Comparison of ENCODE assay signal across 13 cellular contexts in genomic region chr3:187648177-187648576, GRCh38. TPM values are rescaled to one million over a fixed set of nuclear protein-coding genes. Genes with fewer than 3 reads are reported as not detected.
DNase-seq lines count a peak whose midpoint lies in the region; ATAC-seq and TF ChIP-seq lines count a peak whose summit lies in the region.
"Had no signal": no experiment of that assay in that cellular context is flagged by ENCODE, and none has a peak within 500 bp of the region (broad histone marks: within the 10 kb centered on the region; RNA-seq: fewer than 3 reads in every experiment).

No MANE protein-coding gene starts in this region.

- H3K27me3 ChIP-seq in osteoblast (ENCODE audit: insufficient read depth, low read length) (no peaks in the 10 kb centered on the region), SK-N-SH (ENCODE audit: insufficient read depth) (no peaks in the 10 kb centered on the region; the same call in 1 of the 2 replicates)

- no peak overlapping the region for H2AFZ ChIP-seq in osteoblast (ENCODE audit: low read length)
- no peak overlapping the region for H2AFZ ChIP-seq in SK-N-SH (ENCODE audit: low read depth)

- H3K79me2 ChIP-seq in osteoblast (ENCODE audit: insufficient read depth, low read length) (no peaks in the 10 kb centered on the region), SK-N-SH (ENCODE audit: insufficient read depth) (no peaks in the 10 kb centered on the region)

- H3F3A ChIP-seq in SK-N-SH (replicated peaks; ENCODE audit: insufficient read depth): no peaks in the 10 kb centered on the region

- 0% methylated on average over 2 of the region's 2 CpGs for WGBS in SK-N-SH (ENCODE audit: low lambda C conversion rate)

- no peak for TF ChIP-seq EP300 in SK-N-SH (IDR thresholded peaks at IDR 0.05; ENCODE audit: borderline replicate concordance in 1 of 2, low read depth in 1 of 2, low read length in 1 of 2)

- TF ChIP-seq CTCF in osteoblast (IDR thresholded peaks at IDR 0.05; ENCODE audit: extremely low read depth, low read depth, low read length) (no peak), SK-N-SH (IDR thresholded peaks at IDR 0.05) (no peak)

- H3K9ac ChIP-seq in SK-N-SH: no peak overlapping the region

- H3K9me2 ChIP-seq in SK-N-SH: no peaks in the 10 kb centered on the region

- TF ChIP-seq POLR2A in erythroblast (IDR thresholded peaks at IDR 0.05; ENCODE audit: low read length): no peak

- CTCF ChIA-PET in SK-N-SH (lab: Yijun Ruan, JAX): interaction anchor here (1.3 kb wide), 1 partner anchor 31 kb away, joined by 4 read pairs; no protein-coding TSS in a partner anchor

- H3K4me3 ChIP-seq in osteoblast (ENCODE audit: insufficient read depth, low read length) (no peak overlapping the region), SK-N-SH (ENCODE audit: low read depth in 2 of 2, low read length in 1 of 2) (no peak overlapping the region)

- H3K9me3 ChIP-seq in osteoblast (ENCODE audit: low read depth, low read length) (no peaks in the 10 kb centered on the region), SK-N-SH (no peaks in the 10 kb centered on the region)

- H3K27ac ChIP-seq in osteoblast (ENCODE audit: low read depth, low read length): no peak overlapping the region
- H3K27ac ChIP-seq in SK-N-SH (ENCODE audit: low read depth in 2 of 2, low read length in 1 of 2): no peak overlapping the region

- DNase-seq in Ammon's horn (ENCODE audit: low spot score): no peak
- no peak for DNase-seq in osteoblast (ENCODE audit: insufficient read length, low spot score, missing footprints)
- no peak for DNase-seq in SK-N-SH
- DNase-seq in erythroblast (lab: John Stamatoyannopoulos, UW): no peak
- DNase-seq: activated CD8-positive, alpha-beta T cell treated with anti-CD3 and anti-CD28 coated beads for 36 hours; activated naive CD4-positive, alpha-beta T cell treated with anti-CD3 and anti-CD28 coated beads, Interleukin-2, amount 50 U/mL, for 16 hours; DMS79 treated with DMSO at 0.1 percent for 48 hours had no signal

- H3K4me2 ChIP-seq in osteoblast (ENCODE audit: insufficient read depth, low read length) (no peak overlapping the region), SK-N-SH (no peak overlapping the region)

- H4K20me1 ChIP-seq in osteoblast (ENCODE audit: insufficient read depth, low read length): no peaks in the 10 kb centered on the region
- no peaks in the 10 kb centered on the region for H4K20me1 ChIP-seq in SK-N-SH (ENCODE audit: insufficient read depth)

- H3K4me1 ChIP-seq in osteoblast (ENCODE audit: insufficient read depth, low read length) (no peaks in the 10 kb centered on the region), SK-N-SH (ENCODE audit: control insufficient read depth in 1 of 2, insufficient read depth in 2 of 2, low read depth in 1 of 2, low read length in 1 of 2) (no peaks in the 10 kb centered on the region)

- POLR2A ChIA-PET in SK-N-SH (lab: Yijun Ruan, JAX): no interaction called here

- no peak for TF ChIP-seq RAD21 in SK-N-SH (IDR thresholded peaks at IDR 0.05; ENCODE audit: low read length)

- H3K36me3 ChIP-seq in osteoblast (ENCODE audit: insufficient read depth, low read length) (no peaks in the 10 kb centered on the region), SK-N-SH (replicated peaks in 1 of 2; ENCODE audit: control insufficient read depth in 1 of 2, insufficient read depth in 2 of 2, low read length in 1 of 2) (no peaks in the 10 kb centered on the region)

- ATAC-seq in GM18499 (IDR thresholded peaks at IDR 0.05; ENCODE audit: insufficient read depth, unreplicated experiment): peak; percentile 79
- peak; percentile 93 for ATAC-seq in GM19463 (IDR thresholded peaks at IDR 0.05; ENCODE audit: unreplicated experiment)
- peak; percentile 92 for ATAC-seq in HG02870 (IDR thresholded peaks at IDR 0.05; ENCODE audit: unreplicated experiment)
- ATAC-seq in HG03460 (IDR thresholded peaks at IDR 0.05; ENCODE audit: unreplicated experiment): peak; percentile 97
- ATAC-seq: activated CD8-positive, alpha-beta T cell treated with anti-CD3 and anti-CD28 coated beads for 36 hours had no signal

TF ChIP-seq in SK-N-SH, 30 proteins besides CTCF, POLR2A, EP300 and RAD21:
- TF ChIP-seq POLR2AphosphoS5 (IDR thresholded peaks at IDR 0.05; ENCODE audit: low read depth, low read length): no peak
- no peak for TF ChIP-seq GATA2 (CRISPR knock-in tag; IDR thresholded peaks at IDR 0.05)
- TF ChIP-seq, protein P1, sequence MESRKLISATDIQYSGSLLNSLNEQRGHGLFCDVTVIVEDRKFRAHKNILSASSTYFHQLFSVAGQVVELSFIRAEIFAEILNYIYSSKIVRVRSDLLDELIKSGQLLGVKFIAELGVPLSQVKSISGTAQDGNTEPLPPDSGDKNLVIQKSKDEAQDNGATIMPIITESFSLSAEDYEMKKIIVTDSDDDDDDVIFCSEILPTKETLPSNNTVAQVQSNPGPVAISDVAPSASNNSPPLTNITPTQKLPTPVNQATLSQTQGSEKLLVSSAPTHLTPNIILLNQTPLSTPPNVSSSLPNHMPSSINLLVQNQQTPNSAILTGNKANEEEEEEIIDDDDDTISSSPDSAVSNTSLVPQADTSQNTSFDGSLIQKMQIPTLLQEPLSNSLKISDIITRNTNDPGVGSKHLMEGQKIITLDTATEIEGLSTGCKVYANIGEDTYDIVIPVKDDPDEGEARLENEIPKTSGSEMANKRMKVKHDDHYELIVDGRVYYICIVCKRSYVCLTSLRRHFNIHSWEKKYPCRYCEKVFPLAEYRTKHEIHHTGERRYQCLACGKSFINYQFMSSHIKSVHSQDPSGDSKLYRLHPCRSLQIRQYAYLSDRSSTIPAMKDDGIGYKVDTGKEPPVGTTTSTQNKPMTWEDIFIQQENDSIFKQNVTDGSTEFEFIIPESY (IDR thresholded peaks at IDR 0.05; ENCODE audit: borderline replicate concordance, low read depth): no peak
- TF ChIP-seq ELF1 (IDR thresholded peaks at IDR 0.05): no peak
- TF ChIP-seq FOXJ3 (CRISPR knock-in tag; IDR thresholded peaks at IDR 0.05): no peak
- TF ChIP-seq MEF2A (IDR thresholded peaks at IDR 0.05; ENCODE audit: borderline replicate concordance, low read depth): no peak
- TF ChIP-seq JUND (IDR thresholded peaks at IDR 0.05): no peak
- TF ChIP-seq SIN3A (IDR thresholded peaks at IDR 0.05; ENCODE audit: borderline replicate concordance, low read depth, low read length): no peak
- TF ChIP-seq RXRA (IDR thresholded peaks at IDR 0.05; ENCODE audit: borderline replicate concordance, low read depth): no peak
- TF ChIP-seq REST (IDR thresholded peaks at IDR 0.05; ENCODE audit: low read depth, low read length): no peak
- no peak for TF ChIP-seq GABPA (IDR thresholded peaks at IDR 0.05; ENCODE audit: low read depth)
- no peak for TF ChIP-seq IRF3 (IDR thresholded peaks at IDR 0.05; ENCODE audit: low read depth, low read length)
- no peak for TF ChIP-seq TCF12 (IDR thresholded peaks at IDR 0.05)
- no peak for TF ChIP-seq YY1 (IDR thresholded peaks at IDR 0.05; ENCODE audit: low read depth)

RNA-seq across cellular contexts. Expression of gene SST, which starts 22.0 kb away (rescaled TPM):
- not detected in 2 replicates for total RNA-seq in osteoblast
- not detected in 2 replicates for polyA plus RNA-seq in SK-N-SH (2012; rRNA removed)
- polyA plus RNA-seq in SK-N-SH (2012; cell fraction: cytosol; rRNA removed): not detected in 2 replicates
- not detected in 2 replicates for polyA plus RNA-seq in SK-N-SH (2012; cell fraction: nucleus; rRNA removed)
- total RNA-seq: activated CD8-positive, alpha-beta T cell treated with anti-CD3 and anti-CD28 coated beads for 36 hours; chondrocyte; subcutaneous adipose tissue had no signal

RNA-seq across cellular contexts. Expression of gene RTP2, which starts 54.2 kb away (rescaled TPM):
- total RNA-seq in osteoblast: not detected in 2 replicates
- 0.07 TPM in 1 of 2 replicates, not detected in the other for polyA plus RNA-seq in SK-N-SH (2012; rRNA removed)
- not detected in 2 replicates for polyA plus RNA-seq in SK-N-SH (2012; cell fraction: cytosol; rRNA removed)
- polyA plus RNA-seq in SK-N-SH (2012; cell fraction: nucleus; rRNA removed): not detected in 2 replicates
- total RNA-seq: activated CD8-positive, alpha-beta T cell treated with anti-CD3 and anti-CD28 coated beads for 36 hours; chondrocyte; subcutaneous adipose tissue had no signal
